In genomic region chr4:83484500-83485431, GRCh38 we compare ENCODE assay signal across 8 cellular contexts. TPM values are rescaled to one million over a fixed set of nuclear protein-coding genes. Genes with fewer than 3 reads are reported as not detected.
A peak's percentile ranks its signal among the peaks of the same experiment; 100 is the strongest.
DNase-seq lines count a peak whose midpoint lies in the region; ATAC-seq, FAIRE-seq and TF ChIP-seq lines count a peak whose summit lies in the region.

TSS of gene ABRAXAS1 (minus strand) at chr4:83485100. CDS start at chr4:83485072, 28 bp downstream.

- H3K27ac ChIP-seq in adrenal gland = peak within 1 kb of the TSS; percentile 63 to 93 (median 86)
- H3K27ac ChIP-seq in heart left ventricle = peak within 1 kb of the TSS; percentile 76 to 96 (median 88)

- peak; percentile 88 for TF ChIP-seq POLR2A in GM12892 (IDR thresholded peaks at IDR 0.05; ENCODE audit: low read depth, low read length)
- peak; percentile 49 to 93 for TF ChIP-seq POLR2A in adrenal gland (IDR thresholded peaks at IDR 0.05)
- TF ChIP-seq POLR2A in heart left ventricle (IDR thresholded peaks at IDR 0.05) = peak; percentile 76 to 97

- no peaks in the 10 kb centered on the region for H3K27me3 ChIP-seq in adrenal gland
- no peaks in the 10 kb centered on the region for H3K27me3 ChIP-seq in heart left ventricle

- H3K4me3 ChIP-seq in adrenal gland (peak within 1 kb of the TSS in 3 of 4 donors; percentile 59 to 85 (median 83)), heart left ventricle (peak within 1 kb of the TSS; percentile 47 to 94 (median 86))

- peak; percentile 92 for DNase-seq in GM12892 (ENCODE audit: insufficient read length)
- peak; percentile 94 for DNase-seq in NCI-H1436 (lab: John Stamatoyannopoulos, UW)
- DNase-seq in SW480 (ENCODE audit: low spot score) = peak; percentile 88
- peak; percentile 91 to 96 (median 94) for DNase-seq in adrenal gland
- DNase-seq in heart left ventricle = peak; percentile 94 to 96 (median 95)
- peak; percentile 85 to 99 (median 92) for DNase-seq in posterior cingulate gyrus
- peak; percentile 95 for DNase-seq in type B pancreatic cell (ENCODE audit: extremely low spot score, unreplicated experiment)

- intact Hi-C loops in adrenal gland (cut with DNase I) (no loop called here), heart left ventricle (cut with DNase I) (loop anchor here in 3 of 10 donors (1.0 to 2.0 kb wide), 4 partner anchors 28 to 50 kb away; partner anchors contain the start of genes MRPS18C (in 2 of the 3) and HELQ (in 1 of the 3)), posterior cingulate gyrus (cut with DNase I) (loop anchor here (2.0 to 10.0 kb wide), 2 partner anchors 28 to 450 kb away; partner anchors contain the start of genes COPS4 and MRPS18C)

- peak within 1 kb of the TSS; percentile 99 for H3K4me3 Mint-ChIP-seq in type B pancreatic cell

- no peaks in the 10 kb centered on the region for H3K27me3 Mint-ChIP-seq in type B pancreatic cell

- H3K4me1 ChIP-seq in adrenal gland (replicated peaks in 1 of 2) (peaks cover 0 to 13% of the 10 kb centered on the region in 2 donors), heart left ventricle (peaks cover 0 to 19% (median 7%) of the 10 kb centered on the region in 12 donors)

- H3K27ac Mint-ChIP-seq in type B pancreatic cell = peak within 1 kb of the TSS; percentile 92

- H3K36me3 Mint-ChIP-seq in type B pancreatic cell = no peaks in the 10 kb centered on the region

- H3K36me3 ChIP-seq in adrenal gland (replicated peaks in 1 of 2) (no peaks in the 10 kb centered on the region), heart left ventricle (peaks cover 0 to 18% (median 0%) of the 10 kb centered on the region in 9 donors)

- H3K9me3 ChIP-seq in adrenal gland (replicated peaks in 1 of 3) (no peaks in the 10 kb centered on the region), heart left ventricle (no peaks in the 10 kb centered on the region)

- ATAC-seq in HG02840 (IDR thresholded peaks at IDR 0.05; ENCODE audit: low FRiP score, unreplicated experiment) = peak; percentile 94
- ATAC-seq in heart left ventricle = peak; percentile 95 to 100 (median 98)

- WGBS in adrenal gland, 4 donors = 0 to 1% (median 0%) methylated on average over 18 to 93 of the region's 93 CpGs
- 0 to 1% (median 0%) methylated on average over 52 to 93 of the region's 93 CpGs for WGBS in heart left ventricle, 4 donors

- peaks cover 5% of the 10 kb centered on the region for H3K4me1 Mint-ChIP-seq in type B pancreatic cell (ENCODE audit: unreplicated experiment)

- TF ChIP-seq CTCF in adrenal gland (IDR thresholded peaks at IDR 0.05) = no peak
- peak in 1 of 12 donors; percentile 13 for TF ChIP-seq CTCF in heart left ventricle (IDR thresholded peaks at IDR 0.05)
- TF ChIP-seq CTCF in type B pancreatic cell (conservative IDR thresholded peaks at IDR 0.05) = peak; percentile 37

- no peaks in the 10 kb centered on the region for H3K9me3 Mint-ChIP-seq in type B pancreatic cell

- peak; percentile 94 for FAIRE-seq in GM12892 (lab: Jason Lieb, UNC)

RNA-seq across cellular contexts. Expression of gene ABRAXAS1, which starts in this region (rescaled TPM):
- 11.7 TPM for polyA plus RNA-seq in GM12892 (2012; ENCODE audit: missing spikeins)
- 10 to 100 TPM in 4 of 8 donors, 1 to 10 TPM in 4; 4.7 to 18.7 (median 10.7) TPM for total RNA-seq in adrenal gland
- polyA plus RNA-seq in adrenal gland = 1 to 10 TPM; 3.2 to 8.4 (median 4.2) TPM
- total RNA-seq in heart left ventricle = 10 to 100 TPM in 1 of 9 donors, 1 to 10 TPM in 8; 3.4 to 10.2 (median 7.8) TPM
- 1 to 10 TPM; 2.0 to 3.1 TPM for polyA plus RNA-seq in heart left ventricle
- 15.7 and 22.8 TPM in 2 replicates for total RNA-seq in type B pancreatic cell (ENCODE audit: low replicate concordance)

Comparison
In these comparisons a context has a peak if more than half of its experiments do, and no peak if none do; other contexts are left out.
1. Peak in every context shown above with its lines: DNase-seq, ATAC-seq, H3K4me3 ChIP-seq and H3K27ac ChIP-seq.